ENCODE assay signal across 8 cellular contexts in genomic region chr14:67583711-67584644, GRCh38. TPM values are rescaled to one million over a fixed set of nuclear protein-coding genes. Genes with fewer than 3 reads are reported as not detected.
DNase-seq lines count a peak whose midpoint lies in the region; ATAC-seq, FAIRE-seq and TF ChIP-seq lines count a peak whose summit lies in the region.

No MANE protein-coding gene starts in this region.

- TF ChIP-seq EP300 in HepG2 (IDR thresholded peaks at IDR 0.05; ENCODE audit: low read depth in 2 of 2, low read length in 2 of 2) = no peak
- TF ChIP-seq EP300 in HepG2 (CRISPR knock-in tag; IDR thresholded peaks at IDR 0.05; ENCODE audit: borderline replicate concordance) = no peak
- TF ChIP-seq EP300 in upper lobe of left lung (IDR thresholded peaks at IDR 0.05) = no peak
- TF ChIP-seq EP300 in suprapubic skin (IDR thresholded peaks at IDR 0.05) = no peak

- no peak overlapping the region for H3K4me3 ChIP-seq in Peyer's patch
- no peak overlapping the region for H3K4me3 ChIP-seq in HepG2 (replicated peaks in 1 of 3; ENCODE audit: insufficient read depth in 1 of 3, low read depth in 2 of 3, low read length in 3 of 3)
- no peak overlapping the region for H3K4me3 ChIP-seq in upper lobe of left lung
- H3K4me3 ChIP-seq in suprapubic skin = no peak overlapping the region

- no peaks in the 10 kb centered on the region for H3K4me1 ChIP-seq in Peyer's patch
- peaks cover 9% of the 10 kb centered on the region for H3K4me1 ChIP-seq in HepG2 (ENCODE audit: insufficient read depth, low read length)
- H3K4me1 ChIP-seq in upper lobe of left lung = no peaks in the 10 kb centered on the region
- H3K4me1 ChIP-seq in suprapubic skin = no peaks in the 10 kb centered on the region

- ATAC-seq in Right ventricle myocardium inferior = peak; percentile 58
- peak; percentile 67 for ATAC-seq in HG02885 (IDR thresholded peaks at IDR 0.05; ENCODE audit: poor library complexity, unreplicated experiment)
- peak; percentile 94 for ATAC-seq in HepG2
- ATAC-seq in upper lobe of left lung (ENCODE audit: low FRiP score in 2 of 2) = peak in 1 of 2 donors; percentile 79

- TF ChIP-seq CTCF in Peyer's patch (IDR thresholded peaks at IDR 0.05) = peak in 5 of 6 experiments; percentile 41 to 68 (median 66)
- peak; percentile 88 for TF ChIP-seq CTCF in HepG2 (CRISPR knock-in tag; IDR thresholded peaks at IDR 0.05)
- peak; percentile 29 to 64 (median 58) for TF ChIP-seq CTCF in upper lobe of left lung (IDR thresholded peaks at IDR 0.05)
- peak in 1 of 2 donors; percentile 33 for TF ChIP-seq CTCF in suprapubic skin (IDR thresholded peaks at IDR 0.05)

- 81% methylated on average over 6 of the region's 6 CpGs for WGBS in HepG2 (ENCODE audit: low lambda C conversion rate)
- 86 to 90% methylated on average over 5 to 6 of the region's 6 CpGs for WGBS in upper lobe of left lung, 2 donors
- WGBS in suprapubic skin = 85% methylated on average over 6 of the region's 6 CpGs

- H3K27me3 ChIP-seq in Peyer's patch (no peaks in the 10 kb centered on the region), HepG2 (ENCODE audit: control insufficient read depth in 1 of 2, insufficient read depth in 2 of 2, low read length in 2 of 2) (no peaks in the 10 kb centered on the region), upper lobe of left lung (no peaks in the 10 kb centered on the region), suprapubic skin (no peaks in the 10 kb centered on the region)

- TF ChIP-seq POLR2A in Peyer's patch (IDR thresholded peaks at IDR 0.05) = no peak
- no peak for TF ChIP-seq POLR2A in HepG2 (IDR thresholded peaks at IDR 0.05; ENCODE audit: insufficient read depth in 1 of 2, low read depth in 2 of 2, low read length in 2 of 2)
- no peak for TF ChIP-seq POLR2A in upper lobe of left lung (IDR thresholded peaks at IDR 0.05)
- no peak for TF ChIP-seq POLR2A in suprapubic skin (IDR thresholded peaks at IDR 0.05)

- CTCF ChIA-PET in HepG2 (lab: Yijun Ruan, JAX; ENCODE audit: low intra/inter-chr PET ratio, low total read pairs) = interaction anchor here (1.2 to 3.5 kb wide), 4 partner anchors 35 to 121 kb away, joined by 3 to 49 read pairs (median 16); partner anchors contain the start of gene ARG2

- no peak overlapping the region for H3K9ac ChIP-seq in HepG2 (ENCODE audit: insufficient read depth, low read depth, low read length)

- no TSS peak for BruUV-seq in HepG2 (replicated peaks; lab: Mats Ljungman, UMichigan)

- TF ChIP-seq RAD21 in HepG2 (CRISPR knock-in tag; IDR thresholded peaks at IDR 0.05) = peak; percentile 80

- H3K9me3 ChIP-seq in Peyer's patch (no peaks in the 10 kb centered on the region), HepG2 (ENCODE audit: low read length) (no peaks in the 10 kb centered on the region), upper lobe of left lung (no peaks in the 10 kb centered on the region), suprapubic skin (no peaks in the 10 kb centered on the region)

- no peak overlapping the region for H3K27ac ChIP-seq in Peyer's patch
- H3K27ac ChIP-seq in HepG2 (ENCODE audit: extremely low read length, insufficient read depth, low read length) = no peak overlapping the region
- no peak overlapping the region for H3K27ac ChIP-seq in upper lobe of left lung
- H3K27ac ChIP-seq in suprapubic skin = no peak overlapping the region

- H3K36me3 ChIP-seq in Peyer's patch = peaks cover 0 to 37% (median 0%) of the 10 kb centered on the region in 3 donors
- peaks cover 4% of the 10 kb centered on the region in 2 experiments; a peak in 2 of 5 replicates for H3K36me3 ChIP-seq in HepG2 (replicated peaks in 1 of 2; ENCODE audit: control insufficient read depth in 1 of 2, insufficient read depth in 2 of 2, low read length in 2 of 2)
- H3K36me3 ChIP-seq in upper lobe of left lung = peaks cover 0 to 14% (median 7%) of the 10 kb centered on the region in 4 donors
- peaks cover 43% of the 10 kb centered on the region for H3K36me3 ChIP-seq in suprapubic skin

- no peaks in the 10 kb centered on the region for H4K20me1 ChIP-seq in HepG2 (ENCODE audit: insufficient read depth, low read length)

- H3K4me2 ChIP-seq in HepG2 (ENCODE audit: low read depth, low read length) = no peak overlapping the region

- H3K79me2 ChIP-seq in HepG2 (ENCODE audit: insufficient read depth, low read length) = no peaks in the 10 kb centered on the region

- peak; percentile 79 for FAIRE-seq in HepG2 (lab: Jason Lieb, UNC)

- POLR2A ChIA-PET in HepG2 (lab: Yijun Ruan, JAX) = interaction anchor here (0.6 to 1.9 kb wide), 4 partner anchors 16 to 120 kb away, joined by 3 to 6 read pairs (median 4); partner anchors contain the start of gene PIGH

- intact Hi-C loops in Right ventricle myocardium inferior (cut with DNase I) = loop anchor here (2.0 kb wide), 1 partner anchor 121 kb away; no protein-coding TSS in a partner anchor
- intact Hi-C loops in cardiac septum (cut with DNase I) = loop anchor here (5.0 kb wide), 1 partner anchor 118 kb away; the partner anchor contains the start of gene RDH12
- intact Hi-C loops in HepG2 (cut with micrococcal nuclease; ENCODE audit: unreplicated experiment) = loop anchor here (1.0 to 5.0 kb wide), 4 partner anchors 34 to 120 kb away; no protein-coding TSS in a partner anchor

- no peak for DNase-seq in Right ventricle myocardium inferior (ENCODE audit: missing footprints)
- DNase-seq in cardiac septum (ENCODE audit: low spot score) = no peak
- DNase-seq in Peyer's patch = peak in 2 of 3 donors; percentile 30 to 67
- DNase-seq in cerebellar cortex (ENCODE audit: low spot score) = peak; percentile 79
- DNase-seq in HepG2 (ENCODE audit: low spot score) = peak; percentile 58
- no peak for DNase-seq in upper lobe of left lung
- no peak for DNase-seq in suprapubic skin (ENCODE audit: low spot score in 2 of 2)

- in situ Hi-C loops in HepG2 (cut with HindIII; ENCODE audit: extremely low pct_ligation_motif_present, low pct_unique_long_range_greater_than_20kb) = loop anchor here (10.0 kb wide), 2 partner anchors 81 to 121 kb away; partner anchors contain the start of gene RDH12

- H2AFZ ChIP-seq in HepG2 (ENCODE audit: low read length) = no peak overlapping the region

RNA-seq across cellular contexts. Expression of gene PIGH, which starts 16.1 kb away (rescaled TPM):
- total RNA-seq in Right ventricle myocardium inferior = 11.8 TPM
- total RNA-seq in cardiac septum = 10.6 TPM
- 10 to 100 TPM; 25.6 to 45.7 (median 28.1) TPM for total RNA-seq in Peyer's patch
- 18.7 and 30.0 TPM in 2 replicates for total RNA-seq in HepG2 (2016; rRNA removed; fragmentation: Illumina TruSeq; extraction: Trizol)
- 23.7 and 27.0 TPM in 2 replicates for total RNA-seq in HepG2 (2016; cell fraction: cytosol; rRNA removed; fragmentation: Illumina TruSeq; extraction: Trizol; ENCODE audit: low read depth)
- 19.2 and 31.7 TPM in 2 replicates for total RNA-seq in HepG2 (2016; cell fraction: insoluble cytoplasmic fraction; rRNA removed; fragmentation: Illumina TruSeq; extraction: Trizol)
- 32.7 and 35.6 TPM in 2 replicates for total RNA-seq in HepG2 (2016; cell fraction: membrane; rRNA removed; fragmentation: Illumina TruSeq; extraction: Trizol)
- 30.3 and 31.6 TPM in 2 replicates for total RNA-seq in HepG2 (2016; cell fraction: nucleus; rRNA removed; fragmentation: Illumina TruSeq; extraction: Trizol)
- polyA plus RNA-seq in HepG2 (2011; rRNA removed) = 43.5 and 53.6 TPM in 2 replicates
- polyA plus RNA-seq in HepG2 (2011; cell fraction: cytosol; rRNA removed) = 27.5 and 43.0 TPM in 2 replicates
- 107 and 111 TPM in 2 replicates for polyA plus RNA-seq in HepG2 (2011; cell fraction: nucleus; rRNA removed)
- polyA plus RNA-seq in HepG2 (2012) = 25.2 and 35.2 TPM in 2 replicates
- polyA plus RNA-seq in HepG2 (2016; cell fraction: cytosol; fragmentation: Illumina TruSeq; extraction: Trizol; ENCODE audit: low read depth) = 24.8 and 31.5 TPM in 2 replicates
- polyA plus RNA-seq in HepG2 (2016; cell fraction: insoluble cytoplasmic fraction; fragmentation: Illumina TruSeq; extraction: Trizol; ENCODE audit: low read depth) = 17.9 and 20.6 TPM in 2 replicates
- polyA plus RNA-seq in HepG2 (2016; cell fraction: membrane; fragmentation: Illumina TruSeq; extraction: Trizol; ENCODE audit: low read depth) = 29.8 and 32.1 TPM in 2 replicates
- polyA plus RNA-seq in HepG2 (2016; cell fraction: nucleus; fragmentation: Illumina TruSeq; extraction: Trizol; ENCODE audit: insufficient read depth, low read depth) = 61.7 and 63.3 TPM in 2 replicates
- 16.6 and 25.0 TPM in 2 replicates for polyA minus RNA-seq in HepG2 (2011; rRNA and poly(A)+ RNA removed; ENCODE audit: low replicate concordance)
- 19.3 and 21.0 TPM in 2 replicates for polyA minus RNA-seq in HepG2 (2011; cell fraction: cytosol; rRNA and poly(A)+ RNA removed)
- polyA minus RNA-seq in HepG2 (2011; cell fraction: nucleus; rRNA and poly(A)+ RNA removed) = 10.9 and 17.5 TPM in 2 replicates
- total RNA-seq in upper lobe of left lung = 10 to 100 TPM; 11.5 to 27.5 (median 23.1) TPM
- 10 to 100 TPM; 29.6 to 50.5 (median 36.4) TPM for total RNA-seq in suprapubic skin

RNA-seq across cellular contexts. Expression of gene ARG2, which starts 35.7 kb away (rescaled TPM):
- 1.3 TPM for total RNA-seq in Right ventricle myocardium inferior
- 1.6 TPM for total RNA-seq in cardiac septum
- total RNA-seq in Peyer's patch = 100 to 1,000 TPM in 1 of 4 donors, 10 to 100 TPM in 3; 13.2 to 125 (median 67.6) TPM
- 37.5 and 59.7 TPM in 2 replicates for total RNA-seq in HepG2 (2016; rRNA removed; fragmentation: Illumina TruSeq; extraction: Trizol)
- total RNA-seq in HepG2 (2016; cell fraction: cytosol; rRNA removed; fragmentation: Illumina TruSeq; extraction: Trizol; ENCODE audit: low read depth) = 6.3 and 7.7 TPM in 2 replicates
- 39.6 and 59.5 TPM in 2 replicates for total RNA-seq in HepG2 (2016; cell fraction: insoluble cytoplasmic fraction; rRNA removed; fragmentation: Illumina TruSeq; extraction: Trizol)
- total RNA-seq in HepG2 (2016; cell fraction: membrane; rRNA removed; fragmentation: Illumina TruSeq; extraction: Trizol) = 11.9 and 12.9 TPM in 2 replicates
- 15.1 and 17.4 TPM in 2 replicates for total RNA-seq in HepG2 (2016; cell fraction: nucleus; rRNA removed; fragmentation: Illumina TruSeq; extraction: Trizol)
- polyA plus RNA-seq in HepG2 (2011; rRNA removed) = 71.2 and 73.6 TPM in 2 replicates
- polyA plus RNA-seq in HepG2 (2011; cell fraction: cytosol; rRNA removed) = 60.1 and 70.4 TPM in 2 replicates
- polyA plus RNA-seq in HepG2 (2011; cell fraction: nucleus; rRNA removed) = 17.5 and 19.4 TPM in 2 replicates
- 40.9 and 79.8 TPM in 2 replicates for polyA plus RNA-seq in HepG2 (2012)
- 6.2 and 6.3 TPM in 2 replicates for polyA plus RNA-seq in HepG2 (2016; cell fraction: cytosol; fragmentation: Illumina TruSeq; extraction: Trizol; ENCODE audit: low read depth)
- 53.1 and 54.4 TPM in 2 replicates for polyA plus RNA-seq in HepG2 (2016; cell fraction: insoluble cytoplasmic fraction; fragmentation: Illumina TruSeq; extraction: Trizol; ENCODE audit: low read depth)
- polyA plus RNA-seq in HepG2 (2016; cell fraction: membrane; fragmentation: Illumina TruSeq; extraction: Trizol; ENCODE audit: low read depth) = 9.5 and 9.6 TPM in 2 replicates
- 17.5 and 21.2 TPM in 2 replicates for polyA plus RNA-seq in HepG2 (2016; cell fraction: nucleus; fragmentation: Illumina TruSeq; extraction: Trizol; ENCODE audit: insufficient read depth, low read depth)
- 30.7 and 305 TPM in 2 replicates for polyA minus RNA-seq in HepG2 (2011; rRNA and poly(A)+ RNA removed; ENCODE audit: low replicate concordance)
- polyA minus RNA-seq in HepG2 (2011; cell fraction: cytosol; rRNA and poly(A)+ RNA removed) = 47.9 and 62.8 TPM in 2 replicates
- polyA minus RNA-seq in HepG2 (2011; cell fraction: nucleus; rRNA and poly(A)+ RNA removed) = 28.6 and 33.4 TPM in 2 replicates
- total RNA-seq in upper lobe of left lung = 10 to 100 TPM in 1 of 6 donors, 1 to 10 TPM in 4, not detected in 1; 1.1 to 11.7 (median 8.6) TPM
- total RNA-seq in suprapubic skin = 1 to 10 TPM; 3.5 to 9.6 (median 5.4) TPM

RNA-seq across cellular contexts. Expression of gene PLEKHH1, which starts 50.9 kb away (rescaled TPM):
- total RNA-seq in Right ventricle myocardium inferior (7.3 TPM), cardiac septum (2.6 TPM), Peyer's patch (100 to 1,000 TPM in 2 of 4 donors, 10 to 100 TPM in 2; 68.5 to 142 (median 92.0) TPM), HepG2 (2016; rRNA removed; fragmentation: Illumina TruSeq; extraction: Trizol) (4.8 and 8.6 TPM in 2 replicates), upper lobe of left lung (10 to 100 TPM in 2 of 6 donors, 1 to 10 TPM in 3, under 1 TPM in 1; 0.46 to 25.1 (median 4.4) TPM), suprapubic skin (10 to 100 TPM; 15.3 to 75.6 (median 23.7) TPM)
- total RNA-seq in HepG2 (2016; cell fraction: cytosol; rRNA removed; fragmentation: Illumina TruSeq; extraction: Trizol; ENCODE audit: low read depth) = 3.3 and 4.8 TPM in 2 replicates
- 4.6 and 7.6 TPM in 2 replicates for total RNA-seq in HepG2 (2016; cell fraction: insoluble cytoplasmic fraction; rRNA removed; fragmentation: Illumina TruSeq; extraction: Trizol)
- 3.6 and 3.9 TPM in 2 replicates for total RNA-seq in HepG2 (2016; cell fraction: membrane; rRNA removed; fragmentation: Illumina TruSeq; extraction: Trizol)
- total RNA-seq in HepG2 (2016; cell fraction: nucleus; rRNA removed; fragmentation: Illumina TruSeq; extraction: Trizol) = 12.0 and 12.8 TPM in 2 replicates
- 15.4 and 15.8 TPM in 2 replicates for polyA plus RNA-seq in HepG2 (2011; rRNA removed)
- 5.2 and 5.8 TPM in 2 replicates for polyA plus RNA-seq in HepG2 (2011; cell fraction: cytosol; rRNA removed)
- polyA plus RNA-seq in HepG2 (2011; cell fraction: nucleus; rRNA removed) = 49.9 and 50.8 TPM in 2 replicates
- 7.8 and 9.0 TPM in 2 replicates for polyA plus RNA-seq in HepG2 (2012)
- 0.53 and 0.76 TPM in 2 replicates for polyA plus RNA-seq in HepG2 (2016; cell fraction: cytosol; fragmentation: Illumina TruSeq; extraction: Trizol; ENCODE audit: low read depth)
- 4.0 and 7.4 TPM in 2 replicates for polyA plus RNA-seq in HepG2 (2016; cell fraction: insoluble cytoplasmic fraction; fragmentation: Illumina TruSeq; extraction: Trizol; ENCODE audit: low read depth)
- polyA plus RNA-seq in HepG2 (2016; cell fraction: membrane; fragmentation: Illumina TruSeq; extraction: Trizol; ENCODE audit: low read depth) = 1.5 TPM in 2 replicates
- polyA plus RNA-seq in HepG2 (2016; cell fraction: nucleus; fragmentation: Illumina TruSeq; extraction: Trizol; ENCODE audit: insufficient read depth, low read depth) = 35.8 and 36.7 TPM in 2 replicates
- polyA minus RNA-seq in HepG2 (2011; rRNA and poly(A)+ RNA removed; ENCODE audit: low replicate concordance) = 14.0 and 15.2 TPM in 2 replicates
- polyA minus RNA-seq in HepG2 (2011; cell fraction: cytosol; rRNA and poly(A)+ RNA removed) = 4.4 and 6.2 TPM in 2 replicates
- 22.7 and 29.6 TPM in 2 replicates for polyA minus RNA-seq in HepG2 (2011; cell fraction: nucleus; rRNA and poly(A)+ RNA removed)

Comparison
In these comparisons a context has a peak if more than half of its experiments do, and no peak if none do; other contexts are left out.
1. DNase-seq: peak in Peyer's patch (2 of 3), cerebellar cortex (single experiment) and HepG2 (single experiment); none in Right ventricle myocardium inferior (single experiment), cardiac septum (single experiment), upper lobe of left lung (0 of 2) and suprapubic skin (0 of 2).